ENCODE assay signal across 8 cellular contexts in genomic region chr14:93829839-93830481, GRCh38. TPM values are rescaled to one million over a fixed set of nuclear protein-coding genes. Genes with fewer than 3 reads are reported as not detected.
"Had no signal": no experiment of that assay in that cellular context is flagged by ENCODE, and none has a peak within 500 bp of the region (broad histone marks: within the 10 kb centered on the region; RNA-seq: fewer than 3 reads in every experiment).

No MANE protein-coding gene starts in this region.

- H3K4me3 Mint-ChIP-seq: GM23338, H9, HFFc6 had no signal

- H3K27ac Mint-ChIP-seq: GM23338, H9, HFFc6 had no signal

- H3K9me3 ChIP-seq: HAP-1 had no signal

- H3K4me3 ChIP-seq: GM23248, GM23338, HAP-1 had no signal

- H3K4me1 Mint-ChIP-seq: GM23338 had no signal

- DNase-seq: GM23248, GOT3, H7, H9, HCEC 1CT, HFFc6 had no signal

- H3K9me3 Mint-ChIP-seq: GM23338, H9 had no signal

- H3K36me3 ChIP-seq: HAP-1 had no signal

- H3K27ac ChIP-seq: GM23248 had no signal

RNA-seq across cellular contexts. Expression of gene PRIMA1, which starts 41.7 kb away (rescaled TPM):
- total RNA-seq: HFFc6 had no signal
